Comparison of ENCODE assay signal across 8 cellular contexts in the genomic region with DNA sequence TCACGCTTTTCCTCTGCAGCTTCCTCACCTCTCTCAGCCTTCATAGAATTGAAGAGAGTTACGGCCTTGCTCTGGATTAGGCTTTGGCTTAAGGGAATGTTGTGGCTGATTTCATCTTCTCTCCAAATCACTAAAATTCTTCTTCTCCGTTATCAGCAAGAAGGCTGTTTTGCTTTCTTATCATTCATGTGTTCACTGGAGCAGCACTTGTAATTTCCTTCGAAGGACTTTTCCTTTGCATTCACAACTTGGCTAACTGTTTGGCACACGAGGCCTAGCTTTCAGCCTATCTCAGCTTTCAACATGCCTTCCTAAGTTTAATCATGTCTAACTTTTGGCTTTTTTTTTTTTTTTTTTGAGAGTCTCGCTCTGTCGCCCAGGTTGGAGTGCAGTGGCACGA. TPM values are rescaled to one million over a fixed set of nuclear protein-coding genes. Genes with fewer than 3 reads are reported as not detected.
"Had no signal": no experiment of that assay in that cellular context is flagged by ENCODE, and none has a peak within 500 bp of the region (broad histone marks: within the 10 kb centered on the region; RNA-seq: fewer than 3 reads in every experiment).

No MANE protein-coding gene starts in this region.

RNA-seq across cellular contexts. Expression of gene HES2, which starts 47.5 kb away (rescaled TPM):
- total RNA-seq: left ventricle myocardium superior; natural killer cell treated with Interleukin-12 subunit alpha and Interleukin-12 subunit beta and Interleukin-15 and Interleukin-18, amount 100 ng/mL, for 72 hours; sciatic nerve; thyroid gland had no signal
- polyA plus RNA-seq: naive thymus-derived CD4-positive, alpha-beta T cell; neural cell; ovary; right cardiac atrium had no signal

RNA-seq across cellular contexts. Expression of gene ESPN, which starts 52.4 kb away (rescaled TPM):
- polyA plus RNA-seq: neural cell had no signal
